1 cellular context compared by ENCODE assay signal in the genomic region with DNA sequence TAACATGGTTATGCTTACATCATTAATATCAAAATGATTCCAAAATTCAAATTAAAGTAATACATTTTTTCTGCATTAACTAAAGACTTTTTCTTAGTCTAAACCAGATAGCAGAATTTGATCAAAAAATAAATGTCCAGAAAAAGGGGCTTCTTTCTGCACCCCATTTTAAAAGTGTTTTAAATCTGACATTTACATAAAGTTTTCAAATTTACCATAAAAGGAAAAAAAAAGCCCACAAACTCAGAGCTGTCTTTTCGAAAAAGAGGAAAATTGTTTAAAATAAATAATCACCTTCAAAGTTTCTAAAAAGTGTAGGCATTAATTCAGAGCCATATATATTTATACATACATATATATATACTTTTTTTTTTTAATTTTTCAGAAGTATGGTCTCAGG.
TF ChIP-seq lines count a peak whose summit lies in the region.

No MANE protein-coding gene starts in this region.

TF ChIP-seq in GM23338, 12 proteins besides CTCF, POLR2A, EP300 and RAD21 (continued from another document):
- TF ChIP-seq, protein P1, sequence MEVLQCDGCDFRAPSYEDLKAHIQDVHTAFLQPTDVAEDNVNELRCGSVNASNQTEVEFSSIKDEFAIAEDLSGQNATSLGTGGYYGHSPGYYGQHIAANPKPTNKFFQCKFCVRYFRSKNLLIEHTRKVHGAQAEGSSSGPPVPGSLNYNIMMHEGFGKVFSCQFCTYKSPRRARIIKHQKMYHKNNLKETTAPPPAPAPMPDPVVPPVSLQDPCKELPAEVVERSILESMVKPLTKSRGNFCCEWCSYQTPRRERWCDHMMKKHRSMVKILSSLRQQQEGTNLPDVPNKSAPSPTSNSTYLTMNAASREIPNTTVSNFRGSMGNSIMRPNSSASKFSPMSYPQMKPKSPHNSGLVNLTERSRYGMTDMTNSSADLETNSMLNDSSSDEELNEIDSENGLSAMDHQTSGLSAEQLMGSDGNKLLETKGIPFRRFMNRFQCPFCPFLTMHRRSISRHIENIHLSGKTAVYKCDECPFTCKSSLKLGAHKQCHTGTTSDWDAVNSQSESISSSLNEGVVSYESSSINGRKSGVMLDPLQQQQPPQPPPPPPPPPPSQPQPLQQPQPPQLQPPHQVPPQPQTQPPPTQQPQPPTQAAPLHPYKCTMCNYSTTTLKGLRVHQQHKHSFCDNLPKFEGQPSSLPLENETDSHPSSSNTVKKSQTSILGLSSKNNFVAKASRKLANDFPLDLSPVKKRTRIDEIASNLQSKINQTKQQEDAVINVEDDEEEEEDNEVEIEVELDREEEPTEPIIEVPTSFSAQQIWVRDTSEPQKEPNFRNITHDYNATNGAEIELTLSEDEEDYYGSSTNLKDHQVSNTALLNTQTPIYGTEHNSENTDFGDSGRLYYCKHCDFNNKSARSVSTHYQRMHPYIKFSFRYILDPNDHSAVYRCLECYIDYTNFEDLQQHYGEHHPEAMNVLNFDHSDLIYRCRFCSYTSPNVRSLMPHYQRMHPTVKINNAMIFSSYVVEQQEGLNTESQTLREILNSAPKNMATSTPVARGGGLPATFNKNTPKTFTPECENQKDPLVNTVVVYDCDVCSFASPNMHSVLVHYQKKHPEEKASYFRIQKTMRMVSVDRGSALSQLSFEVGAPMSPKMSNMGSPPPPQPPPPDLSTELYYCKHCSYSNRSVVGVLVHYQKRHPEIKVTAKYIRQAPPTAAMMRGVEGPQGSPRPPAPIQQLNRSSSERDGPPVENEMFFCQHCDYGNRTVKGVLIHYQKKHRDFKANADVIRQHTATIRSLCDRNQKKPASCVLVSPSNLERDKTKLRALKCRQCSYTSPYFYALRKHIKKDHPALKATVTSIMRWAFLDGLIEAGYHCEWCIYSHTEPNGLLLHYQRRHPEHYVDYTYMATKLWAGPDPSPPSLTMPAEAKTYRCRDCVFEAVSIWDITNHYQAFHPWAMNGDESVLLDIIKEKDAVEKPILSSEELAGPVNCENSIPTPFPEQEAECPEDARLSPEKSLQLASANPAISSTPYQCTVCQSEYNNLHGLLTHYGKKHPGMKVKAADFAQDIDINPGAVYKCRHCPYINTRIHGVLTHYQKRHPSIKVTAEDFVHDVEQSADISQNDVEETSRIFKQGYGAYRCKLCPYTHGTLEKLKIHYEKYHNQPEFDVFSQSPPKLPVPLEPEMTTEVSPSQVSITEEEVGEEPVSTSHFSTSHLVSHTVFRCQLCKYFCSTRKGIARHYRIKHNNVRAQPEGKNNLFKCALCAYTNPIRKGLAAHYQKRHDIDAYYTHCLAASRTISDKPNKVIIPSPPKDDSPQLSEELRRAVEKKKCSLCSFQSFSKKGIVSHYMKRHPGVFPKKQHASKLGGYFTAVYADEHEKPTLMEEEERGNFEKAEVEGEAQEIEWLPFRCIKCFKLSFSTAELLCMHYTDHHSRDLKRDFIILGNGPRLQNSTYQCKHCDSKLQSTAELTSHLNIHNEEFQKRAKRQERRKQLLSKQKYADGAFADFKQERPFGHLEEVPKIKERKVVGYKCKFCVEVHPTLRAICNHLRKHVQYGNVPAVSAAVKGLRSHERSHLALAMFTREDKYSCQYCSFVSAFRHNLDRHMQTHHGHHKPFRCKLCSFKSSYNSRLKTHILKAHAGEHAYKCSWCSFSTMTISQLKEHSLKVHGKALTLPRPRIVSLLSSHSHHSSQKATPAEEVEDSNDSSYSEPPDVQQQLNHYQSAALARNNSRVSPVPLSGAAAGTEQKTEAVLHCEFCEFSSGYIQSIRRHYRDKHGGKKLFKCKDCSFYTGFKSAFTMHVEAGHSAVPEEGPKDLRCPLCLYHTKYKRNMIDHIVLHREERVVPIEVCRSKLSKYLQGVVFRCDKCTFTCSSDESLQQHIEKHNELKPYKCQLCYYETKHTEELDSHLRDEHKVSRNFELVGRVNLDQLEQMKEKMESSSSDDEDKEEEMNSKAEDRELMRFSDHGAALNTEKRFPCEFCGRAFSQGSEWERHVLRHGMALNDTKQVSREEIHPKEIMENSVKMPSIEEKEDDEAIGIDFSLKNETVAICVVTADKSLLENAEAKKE (CRISPR knock-in tag; IDR thresholded peaks at IDR 0.05) = no peak
- TF ChIP-seq REST (IDR thresholded peaks at IDR 0.05; ENCODE audit: unreplicated experiment) (no peak), ZNF331 (CRISPR knock-in tag; IDR thresholded peaks at IDR 0.05; ENCODE audit: low read depth) (no peak), JUNB (IDR thresholded peaks at IDR 0.05; ENCODE audit: unreplicated experiment) (no peak), EZH2phosphoT487 (IDR thresholded peaks at IDR 0.05; ENCODE audit: unreplicated experiment) (no peak)
TF ChIP-seq in GM23338: peak in this region for 0.
